ENCODE assay signal across 25 cellular contexts in genomic region chr1:182056596-182057366, GRCh38. TPM values are rescaled to one million over a fixed set of nuclear protein-coding genes. Genes with fewer than 3 reads are reported as not detected.
A peak's percentile ranks its signal among the peaks of the same experiment; 100 is the strongest.
DNase-seq lines count a peak whose midpoint lies in the region; ATAC-seq and TF ChIP-seq lines count a peak whose summit lies in the region.
"Had no signal": no experiment of that assay in that cellular context is flagged by ENCODE, and none has a peak within 500 bp of the region (broad histone marks: within the 10 kb centered on the region; RNA-seq: fewer than 3 reads in every experiment).

No MANE protein-coding gene starts in this region.

- TF ChIP-seq CTCF in 22Rv1 (IDR thresholded peaks at IDR 0.05): peak; percentile 62
- TF ChIP-seq CTCF in chondrocyte (IDR thresholded peaks at IDR 0.05): no peak

- H3K4me1 Mint-ChIP-seq in chondrocyte (ENCODE audit: low read depth): no peaks in the 10 kb centered on the region
- H3K4me1 Mint-ChIP-seq: stimulated activated effector memory CD8-positive, alpha-beta T cell treated with anti-CD3 and anti-CD28 coated beads, Interleukin-12 subunit alpha, Interleukin-12 subunit beta, amount 100 ng/mL, for 72 hours had no signal

- no peak overlapping the region for H3K4me3 Mint-ChIP-seq in chondrocyte (ENCODE audit: unreplicated experiment)
- H3K4me3 Mint-ChIP-seq: activated CD4-positive, alpha-beta memory T cell treated with anti-CD3 and anti-CD28 coated beads for 36 hours; stimulated activated effector memory CD8-positive, alpha-beta T cell treated with anti-CD3 and anti-CD28 coated beads, Interleukin-12 subunit alpha, Interleukin-12 subunit beta, amount 100 ng/mL, for 72 hours had no signal

- no peaks in the 10 kb centered on the region for H3K9me3 Mint-ChIP-seq in chondrocyte (ENCODE audit: low read depth)
- H3K9me3 Mint-ChIP-seq: activated CD4-positive, alpha-beta memory T cell treated with anti-CD3 and anti-CD28 coated beads for 36 hours; stimulated activated effector memory CD8-positive, alpha-beta T cell treated with anti-CD3 and anti-CD28 coated beads, Interleukin-12 subunit alpha, Interleukin-12 subunit beta, amount 100 ng/mL, for 72 hours had no signal

- no peak overlapping the region for H3K27ac Mint-ChIP-seq in chondrocyte (ENCODE audit: unreplicated experiment)
- H3K27ac Mint-ChIP-seq: activated CD4-positive, alpha-beta memory T cell treated with anti-CD3 and anti-CD28 coated beads for 36 hours; stimulated activated effector memory CD8-positive, alpha-beta T cell treated with anti-CD3 and anti-CD28 coated beads, Interleukin-12 subunit alpha, Interleukin-12 subunit beta, amount 100 ng/mL, for 72 hours had no signal

- H3K27me3 Mint-ChIP-seq in chondrocyte (ENCODE audit: low read depth): peaks cover 12% of the 10 kb centered on the region

- no peaks in the 10 kb centered on the region for H3K36me3 Mint-ChIP-seq in chondrocyte (ENCODE audit: low read depth)
- H3K36me3 Mint-ChIP-seq: activated CD4-positive, alpha-beta memory T cell treated with anti-CD3 and anti-CD28 coated beads for 36 hours; stimulated activated effector memory CD8-positive, alpha-beta T cell treated with anti-CD3 and anti-CD28 coated beads, Interleukin-12 subunit alpha, Interleukin-12 subunit beta, amount 100 ng/mL, for 72 hours had no signal

- H3K27ac ChIP-seq in 22Rv1: peak overlapping the region; percentile 37
- H3K27ac ChIP-seq: adrenal gland, breast epithelium, tibial nerve had no signal

- ATAC-seq in GM21367 (IDR thresholded peaks at IDR 0.05; ENCODE audit: unreplicated experiment): no peak
- ATAC-seq in HG03095 (IDR thresholded peaks at IDR 0.05; ENCODE audit: unreplicated experiment): no peak
- ATAC-seq: stimulated activated effector memory CD8-positive, alpha-beta T cell treated with anti-CD3 and anti-CD28 coated beads, Interleukin-12 subunit alpha, Interleukin-12 subunit beta, amount 100 ng/mL, for 72 hours had no signal

- peak; percentile 72 for DNase-seq in ELF-1 (ENCODE audit: low read depth, low spot score)
- peak; percentile 90 for DNase-seq in chondrocyte (ENCODE audit: low spot score)
- peak; percentile 74 for DNase-seq in left kidney (ENCODE audit: low read depth, low spot score)
- DNase-seq in HT-29 (ENCODE audit: low spot score): no peak
- DNase-seq: activated CD4-positive, alpha-beta memory T cell treated with anti-CD3 and anti-CD28 coated beads for 36 hours; activated T-cell treated with anti-CD3 and anti-CD28 coated beads, Interleukin-2, amount 50 U/mL, for 48 hours; adrenal gland; AML-193; dermis blood vessel endothelial cell; DND-41; foreskin fibroblast; hypothalamus; NCI-H1105; NCI-H524 treated with DMSO at 0.1 percent for 48 hours; nucleus accumbens; SHP77; T-helper 1 cell had no signal

RNA-seq across cellular contexts. Expression of gene ZNF648, which starts 4.7 kb away (rescaled TPM):
- total RNA-seq in chondrocyte: not detected in 3 replicates
- not detected in 2 replicates for total RNA-seq in HT-29 (2014; rRNA removed; shearing (Covaris generic))
- total RNA-seq: activated CD4-positive, alpha-beta memory T cell treated with anti-CD3 and anti-CD28 coated beads for 36 hours; dermis blood vessel endothelial cell; LHCN-M2; mucosa of gallbladder had no signal
